In the genomic region with DNA sequence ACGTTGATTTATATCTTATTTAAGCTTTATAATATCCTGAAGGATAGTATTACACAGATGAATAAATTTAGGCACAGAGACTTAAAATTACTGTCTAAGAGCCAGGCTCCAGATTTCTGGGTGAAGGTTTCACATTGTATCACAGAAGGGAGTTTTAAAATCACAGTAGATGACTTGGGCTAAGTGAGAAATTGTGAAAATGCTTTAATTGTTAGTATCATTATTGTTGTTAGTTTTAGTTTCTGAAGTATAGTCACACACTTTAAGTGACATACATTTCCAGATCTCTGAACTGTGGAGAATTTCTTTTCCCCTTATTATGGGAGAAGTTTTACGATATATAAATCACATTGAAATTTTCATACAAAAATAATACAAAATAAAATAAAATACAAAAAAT, we compare ENCODE assay signal across 20 cellular contexts.
DNase-seq lines count a peak whose midpoint lies in the region; ATAC-seq, FAIRE-seq and TF ChIP-seq lines count a peak whose summit lies in the region.
"Had no signal": no experiment of that assay in that cellular context is flagged by ENCODE, and none has a peak within 500 bp of the region (broad histone marks: within the 10 kb centered on the region; RNA-seq: fewer than 3 reads in every experiment).

No MANE protein-coding gene starts in this region.

- H2BK5ac ChIP-seq in mesenchymal stem cell (ENCODE audit: low read depth, low read length, poor library complexity, severe bottlenecking) = no peak overlapping the region

- H3K14ac ChIP-seq in mesenchymal stem cell (ENCODE audit: low read length in 2 of 2) = no peak overlapping the region

- no peaks in the 10 kb centered on the region for H3K9me3 ChIP-seq in HEK293 (ENCODE audit: control insufficient read depth, insufficient read depth, low read depth, low read length)
- no peaks in the 10 kb centered on the region for H3K9me3 ChIP-seq in astrocyte (ENCODE audit: insufficient read depth, low read depth, low read length)
- H3K9me3 ChIP-seq in mesenchymal stem cell (ENCODE audit: control insufficient read depth, low read length) = no peaks in the 10 kb centered on the region
- no peaks in the 10 kb centered on the region for H3K9me3 ChIP-seq in tibial artery
- H3K9me3 ChIP-seq in PC-3 (ENCODE audit: low read length) = no peaks in the 10 kb centered on the region
- H3K9me3 ChIP-seq in tibial nerve = no peaks in the 10 kb centered on the region
- H3K9me3 ChIP-seq: SJCRH30 had no signal

- H3K27ac ChIP-seq in HEK293 (ENCODE audit: extremely low read depth, low read depth, low read length) (no peak overlapping the region), astrocyte (ENCODE audit: low read depth, low read length) (peak overlapping the region; percentile 31), mesenchymal stem cell (ENCODE audit: low read length, poor library complexity, severe bottlenecking) (no peak overlapping the region), tibial artery (peak overlapping the region; percentile 87 to 92), PC-3 (ENCODE audit: low read length) (no peak overlapping the region), tibial nerve (peak overlapping the region in 1 of 4 donors; percentile 22)
- H3K27ac ChIP-seq: SJCRH30 had no signal

- no peak overlapping the region for H3K4ac ChIP-seq in mesenchymal stem cell (ENCODE audit: low read depth in 1 of 2, low read length in 2 of 2)

- H2AK5ac ChIP-seq in mesenchymal stem cell (ENCODE audit: low read length, severe bottlenecking) = no peak overlapping the region

- no peak overlapping the region for H3K18ac ChIP-seq in mesenchymal stem cell (ENCODE audit: low read depth in 1 of 2, low read length in 2 of 2)

- POLR2A ChIA-PET in HEK293 (lab: Yijun Ruan, JAX) (interaction anchor here (0.6 kb wide), 1 partner anchor 74 kb away, joined by 3 read pairs; no protein-coding TSS in a partner anchor), PC-3 (lab: Charles Lee; ENCODE audit: unreplicated experiment) (interaction anchor here (0.7 kb wide), 1 partner anchor 156 kb away, joined by 9 read pairs; no protein-coding TSS in a partner anchor)

- intact Hi-C loops in tibial artery (cut with DNase I; ENCODE audit: low total_unique reads) = loop anchor here (5.0 kb wide), 2 partner anchors 83 to 298 kb away; no protein-coding TSS in a partner anchor
- intact Hi-C loops in PC-3 (cut with micrococcal nuclease) = no loop called here

- peak overlapping the region; percentile 62 for H3K4me3 Mint-ChIP-seq in astrocyte (ENCODE audit: unreplicated experiment)
- H3K4me3 Mint-ChIP-seq: activated CD8-positive, alpha-beta T cell treated with anti-CD3 and anti-CD28 coated beads, Interleukin-2, amount 10 ng/mL, durations not matched to agents 7 days and 5 days; activated naive CD8-positive, alpha-beta T cell treated with anti-CD3 and anti-CD28 coated beads, Interleukin-2, amount 50 U/mL, for 24 hours; activated T-helper 1 cell treated with anti-CD3 and anti-CD28 coated beads, Interleukin-12 subunit alpha, Interleukin-12 subunit beta, Interleukin-2, Interleukin-4 antibody, amounts not matched to agents 30 ng/mL and 10 ng/mL and 1 ng/mL, durations not matched to agents 14 hours and 24 hours and 36 hours; naive B cell; WTC11 had no signal

- H4K20me1 ChIP-seq in astrocyte (ENCODE audit: insufficient read depth, low read length) (peaks cover 60% of the 10 kb centered on the region), PC-3 (ENCODE audit: low read length) (peaks cover 38% of the 10 kb centered on the region; the same call in 1 of the 2 replicates)

- DNase-seq in astrocyte (ENCODE audit: low read depth) (no peak), mesenchymal stem cell (no peak), tibial artery (no peak), PC-3 (no peak), tibial nerve (ENCODE audit: low spot score in 2 of 2) (no peak)
- DNase-seq: activated CD8-positive, alpha-beta T cell treated with anti-CD3 and anti-CD28 coated beads, Interleukin-2, amount 10 ng/mL, durations not matched to agents 7 days and 5 days; activated naive CD8-positive, alpha-beta T cell treated with anti-CD3 and anti-CD28 coated beads, Interleukin-2, amount 50 U/mL, for 24 hours; Kasumi-1; mammary epithelial cell; naive B cell; NCI-H1105; NCI-H526 treated with DMSO at 0.1 percent for 48 hours; SJCRH30; T-helper 2 cell had no signal

- H3K23ac ChIP-seq in mesenchymal stem cell (ENCODE audit: low read length in 2 of 2) = no peak overlapping the region

- H3K4me2 ChIP-seq in astrocyte (ENCODE audit: low read length) (no peak overlapping the region), mesenchymal stem cell (ENCODE audit: low read length, poor library complexity, severe bottlenecking) (no peak overlapping the region), PC-3 (ENCODE audit: low read length) (no peak overlapping the region)

- H2BK12ac ChIP-seq in mesenchymal stem cell (ENCODE audit: low read length in 2 of 2) = no peak overlapping the region

- H3K9me3 Mint-ChIP-seq in astrocyte (ENCODE audit: unreplicated experiment) = no peaks in the 10 kb centered on the region
- H3K9me3 Mint-ChIP-seq: activated naive CD8-positive, alpha-beta T cell treated with anti-CD3 and anti-CD28 coated beads, Interleukin-2, amount 50 U/mL, for 24 hours; activated T-helper 1 cell treated with anti-CD3 and anti-CD28 coated beads, Interleukin-12 subunit alpha, Interleukin-12 subunit beta, Interleukin-2, Interleukin-4 antibody, amounts not matched to agents 30 ng/mL and 10 ng/mL and 1 ng/mL, durations not matched to agents 14 hours and 24 hours and 36 hours; naive B cell; WTC11 had no signal

- no peaks in the 10 kb centered on the region for H3K36me3 ChIP-seq in HEK293 (ENCODE audit: control insufficient read depth in 2 of 2, insufficient read depth in 1 of 2, low read length in 2 of 2)
- H3K36me3 ChIP-seq in astrocyte (ENCODE audit: insufficient read depth, low read length) = peaks cover 3% of the 10 kb centered on the region
- peaks cover 0 to 3% of the 10 kb centered on the region in 2 experiments for H3K36me3 ChIP-seq in mesenchymal stem cell (ENCODE audit: control insufficient read depth in 1 of 2, insufficient read depth in 2 of 2, low read depth in 1 of 2, low read length in 2 of 2)
- H3K36me3 ChIP-seq in tibial artery = no peaks in the 10 kb centered on the region
- H3K36me3 ChIP-seq in PC-3 (ENCODE audit: low read depth, low read length) = no peaks in the 10 kb centered on the region
- no peaks in the 10 kb centered on the region for H3K36me3 ChIP-seq in tibial nerve
- H3K36me3 ChIP-seq: SJCRH30 had no signal

- H3K4me1 Mint-ChIP-seq in astrocyte (ENCODE audit: low read depth, unreplicated experiment) = peaks cover 28% of the 10 kb centered on the region

- H3F3A ChIP-seq in PC-3 (ENCODE audit: low read length, unreplicated experiment) = no peaks in the 10 kb centered on the region

- H2AFZ ChIP-seq in astrocyte (ENCODE audit: low read depth, low read length) (no peak overlapping the region), mesenchymal stem cell (ENCODE audit: low read depth, low read length) (no peak overlapping the region), PC-3 (ENCODE audit: low read length) (no peak overlapping the region)

- H2BK15ac ChIP-seq in mesenchymal stem cell (ENCODE audit: low read depth, poor library complexity, severe bottlenecking) = no peak overlapping the region

- no peak overlapping the region for H4K91ac ChIP-seq in mesenchymal stem cell (ENCODE audit: low read length)

- H3K4me1 ChIP-seq in HEK293 (ENCODE audit: control insufficient read depth, insufficient read depth, low read length) = peaks cover 10% of the 10 kb centered on the region
- H3K4me1 ChIP-seq in astrocyte (ENCODE audit: insufficient read depth, low read length) = peaks cover 40% of the 10 kb centered on the region
- peaks cover 7% of the 10 kb centered on the region for H3K4me1 ChIP-seq in mesenchymal stem cell (ENCODE audit: control insufficient read depth, insufficient read depth, low read depth, low read length)
- peaks cover 0 to 81% (median 60%) of the 10 kb centered on the region in 4 donors for H3K4me1 ChIP-seq in tibial artery
- peaks cover 36% of the 10 kb centered on the region for H3K4me1 ChIP-seq in PC-3 (ENCODE audit: insufficient read depth, low read length)
- H3K4me1 ChIP-seq in tibial nerve = peaks cover 0 to 38% (median 24%) of the 10 kb centered on the region in 4 donors

- ATAC-seq in GM21526 (IDR thresholded peaks at IDR 0.05; ENCODE audit: low FRiP score, unreplicated experiment) (no peak), PC-3 (no peak)
- ATAC-seq: activated CD8-positive, alpha-beta T cell treated with anti-CD3 and anti-CD28 coated beads, Interleukin-2, amount 10 ng/mL, durations not matched to agents 7 days and 5 days; activated naive CD8-positive, alpha-beta T cell treated with anti-CD3 and anti-CD28 coated beads, Interleukin-2, amount 50 U/mL, for 24 hours; WTC11 had no signal

- BruUV-seq in PC-3 (replicated peaks; lab: Mats Ljungman, UMichigan) = no TSS peak

- H3K79me2 ChIP-seq in astrocyte (ENCODE audit: insufficient read depth, low read length) (peaks cover 96% of the 10 kb centered on the region), PC-3 (ENCODE audit: low read length) (peaks cover 88% of the 10 kb centered on the region)

- no peaks in the 10 kb centered on the region for H3K27me3 ChIP-seq in astrocyte (ENCODE audit: insufficient read depth, low read length)
- H3K27me3 ChIP-seq in mesenchymal stem cell (ENCODE audit: control insufficient read depth in 1 of 2, insufficient read depth in 1 of 2, low read length in 2 of 2) = no peaks in the 10 kb centered on the region
- H3K27me3 ChIP-seq in tibial artery = no peaks in the 10 kb centered on the region
- H3K27me3 ChIP-seq in PC-3 (ENCODE audit: low read length) = no peaks in the 10 kb centered on the region
- no peaks in the 10 kb centered on the region for H3K27me3 ChIP-seq in tibial nerve
- H3K27me3 ChIP-seq: SJCRH30 had no signal

- CTCF ChIA-PET in HEK293 (lab: Yijun Ruan, JAX) = interaction anchor here (0.6 to 4.8 kb wide), 7 partner anchors 18 to 613 kb away, joined by 3 to 46 read pairs (median 3); no protein-coding TSS in a partner anchor
- CTCF ChIA-PET in PC-3 (lab: Charles Lee) = interaction anchor here (0.6 kb wide), 1 partner anchor 83 kb away, joined by 5 read pairs; no protein-coding TSS in a partner anchor

- H3K27ac Mint-ChIP-seq in astrocyte (ENCODE audit: unreplicated experiment) = peak overlapping the region; percentile 62
- H3K27ac Mint-ChIP-seq: activated CD8-positive, alpha-beta T cell treated with anti-CD3 and anti-CD28 coated beads, Interleukin-2, amount 10 ng/mL, durations not matched to agents 7 days and 5 days; activated naive CD8-positive, alpha-beta T cell treated with anti-CD3 and anti-CD28 coated beads, Interleukin-2, amount 50 U/mL, for 24 hours; activated T-helper 1 cell treated with anti-CD3 and anti-CD28 coated beads, Interleukin-12 subunit alpha, Interleukin-12 subunit beta, Interleukin-2, Interleukin-4 antibody, amounts not matched to agents 30 ng/mL and 10 ng/mL and 1 ng/mL, durations not matched to agents 14 hours and 24 hours and 36 hours; progenitor cell of endocrine pancreas had no signal

- no CpG with 5 or more reads among the region's 2 CpGs for WGBS in mesenchymal stem cell
- 93 to 94% methylated on average over 2 of the region's 2 CpGs for WGBS in tibial nerve, 2 donors

- H3K36me3 Mint-ChIP-seq in astrocyte (ENCODE audit: low read depth, unreplicated experiment) = peaks cover 10% of the 10 kb centered on the region
- H3K36me3 Mint-ChIP-seq: naive B cell had no signal

- H3K4me3 ChIP-seq in HEK293 (ENCODE audit: low read depth, low read length) (no peak overlapping the region), astrocyte (ENCODE audit: insufficient read depth, low read depth, low read length) (no peak overlapping the region), mesenchymal stem cell (ENCODE audit: insufficient read depth in 1 of 2, low read depth in 1 of 2, low read length in 2 of 2) (no peak overlapping the region), tibial artery (no peak overlapping the region), PC-3 (ENCODE audit: low read length) (no peak overlapping the region), tibial nerve (no peak overlapping the region)
- H3K4me3 ChIP-seq: SJCRH30 had no signal

- no peak for TF ChIP-seq CTCF in HEK293 (tag by site-specific recombination; IDR thresholded peaks at IDR 0.05)
- no peak for TF ChIP-seq CTCF in astrocyte (IDR thresholded peaks at IDR 0.05; ENCODE audit: insufficient read depth, low read depth, low read length)
- no peak for TF ChIP-seq CTCF in tibial artery (IDR thresholded peaks at IDR 0.05)
- TF ChIP-seq CTCF in PC-3 (conservative IDR thresholded peaks at IDR 0.05; ENCODE audit: low read depth, low read length) = no peak
- no peak for TF ChIP-seq CTCF in tibial nerve (IDR thresholded peaks at IDR 0.05)

- TF ChIP-seq POLR2A in tibial nerve (IDR thresholded peaks at IDR 0.05) = no peak

- no peak overlapping the region for H2BK120ac ChIP-seq in mesenchymal stem cell (ENCODE audit: low read depth, low read length)

- no peak overlapping the region for H3K9ac ChIP-seq in astrocyte (ENCODE audit: low read length)
- peak overlapping the region; percentile 85 for H3K9ac ChIP-seq in mesenchymal stem cell (ENCODE audit: low read length)
- H3K9ac ChIP-seq in PC-3 (ENCODE audit: low read length) = no peak overlapping the region

- no peaks in the 10 kb centered on the region for H3K9me2 ChIP-seq in PC-3 (replicated peaks; ENCODE audit: low read length)

- no peaks in the 10 kb centered on the region for H3K79me1 ChIP-seq in mesenchymal stem cell (replicated peaks; ENCODE audit: low read length, poor library complexity, severe bottlenecking)

- H4K8ac ChIP-seq in mesenchymal stem cell (ENCODE audit: low read length) = no peak overlapping the region

- FAIRE-seq in astrocyte (lab: Jason Lieb, UNC) = no peak
- FAIRE-seq: GM19239 had no signal

- no peaks in the 10 kb centered on the region for H3K27me3 Mint-ChIP-seq in astrocyte (ENCODE audit: low read depth, unreplicated experiment)
- H3K27me3 Mint-ChIP-seq: progenitor cell of endocrine pancreas had no signal

- no peak for TF ChIP-seq EP300 in tibial nerve (IDR thresholded peaks at IDR 0.05)

Comparison
In these comparisons a context has a peak if more than half of its experiments do, and no peak if none do; other contexts are left out.
1. H3K27ac ChIP-seq: peak in astrocyte (single experiment) and tibial artery (2 of 2); none in HEK293 (single experiment), mesenchymal stem cell (single experiment) and PC-3 (single experiment).